8 cellular contexts compared by ENCODE assay signal in the genomic region with DNA sequence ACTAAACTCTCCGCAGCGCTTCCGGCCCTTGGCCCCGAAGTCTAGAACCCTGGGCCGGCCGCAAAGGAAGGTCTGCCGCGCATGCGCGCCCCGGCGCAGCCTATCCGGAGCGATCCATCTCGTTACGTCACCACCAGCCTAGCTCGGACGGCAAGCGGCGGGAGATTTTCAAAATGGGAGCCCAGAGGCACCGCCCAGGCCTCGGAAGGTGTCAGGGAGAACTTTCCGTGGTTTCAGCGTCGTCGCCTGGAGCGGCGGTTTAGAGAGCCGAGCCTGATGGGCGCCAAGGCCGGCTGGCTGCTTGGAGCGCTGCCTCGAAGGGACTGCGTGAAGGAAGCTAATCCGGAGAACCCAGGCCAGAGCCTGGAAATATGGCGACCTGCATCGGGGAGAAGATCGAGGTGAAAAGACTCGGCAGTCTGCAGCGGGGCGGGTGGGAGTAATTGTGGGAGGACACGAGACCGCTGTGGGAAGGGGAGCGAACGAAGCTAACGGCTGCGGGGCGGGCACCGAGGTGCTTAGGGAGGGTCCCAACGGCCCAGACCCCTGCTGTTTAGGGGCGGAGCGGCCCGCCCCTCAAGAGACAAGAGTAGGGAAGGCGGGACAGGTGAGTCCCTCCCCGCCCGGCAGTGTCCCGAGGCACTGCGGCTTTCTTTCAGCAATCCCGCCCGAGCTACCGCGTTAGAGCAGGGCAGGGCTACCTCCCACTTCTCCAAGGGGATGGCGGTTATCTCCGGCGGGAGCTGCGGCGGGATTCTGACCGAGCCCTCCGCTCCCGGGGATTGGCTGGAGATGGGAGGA. TPM values are rescaled to one million over a fixed set of nuclear protein-coding genes. Genes with fewer than 3 reads are reported as not detected.
DNase-seq lines count a peak whose midpoint lies in the region; ATAC-seq and TF ChIP-seq lines count a peak whose summit lies in the region.

PLK4 (plus strand) TSS at position 130 of the 801 bp plus-strand sequence; CDS start at position 372, 242 bp downstream.

- peaks cover 20% of the 10 kb centered on the region for H3K36me3 Mint-ChIP-seq in activated CD4-positive, alpha-beta T cell treated with anti-CD3 and anti-CD28 coated beads, Interleukin-2, amount 10 ng/mL, durations not matched to agents 24 days and 14 days (ENCODE audit: low read depth)

- H3K27me3 ChIP-seq in layer of hippocampus (ENCODE audit: control insufficient read depth, insufficient read depth, low read length): no peaks in the 10 kb centered on the region

- intact Hi-C loops in activated CD4-positive, alpha-beta T cell treated with anti-CD3 and anti-CD28 coated beads, Interleukin-2, amount 10 ng/mL, durations not matched to agents 24 days and 14 days (cut with micrococcal nuclease): loop anchor here (1.0 to 2.0 kb wide), 7 partner anchors 11 to 1212 kb away; partner anchors contain the start of genes ABHD18, HSPA4L, LARP1B and MFSD8

- peak within 1 kb of the TSS; percentile 93 for H3K27ac Mint-ChIP-seq in activated CD4-positive, alpha-beta T cell treated with anti-CD3 and anti-CD28 coated beads, Interleukin-2, amount 10 ng/mL, durations not matched to agents 24 days and 14 days

- DNase-seq in NCI-H69 (lab: John Stamatoyannopoulos, UW): peak; percentile 95
- DNase-seq in activated CD4-positive, alpha-beta T cell treated with anti-CD3 and anti-CD28 coated beads, Interleukin-2, amount 10 ng/mL, durations not matched to agents 24 days and 14 days: peak; percentile 99
- peak; percentile 23 for DNase-seq in cortex of kidney (lab: John Stamatoyannopoulos, UW)
- peak; percentile 78 to 91 (median 90) for DNase-seq in stimulated activated CD4-positive, alpha-beta T cell treated with anti-CD3 and anti-CD28 coated beads, Interleukin-1b, Interleukin-23, amount 100 ng/mL, for 24 hours (ENCODE audit: low read depth in 4 of 4, low spot score in 1 of 4)

- H3K27me3 Mint-ChIP-seq in activated CD4-positive, alpha-beta T cell treated with anti-CD3 and anti-CD28 coated beads, Interleukin-2, amount 10 ng/mL, durations not matched to agents 24 days and 14 days: peaks cover 2% of the 10 kb centered on the region

- TF ChIP-seq CTCF in C4-2B (conservative IDR thresholded peaks at IDR 0.05): no peak

- H3K9me3 Mint-ChIP-seq in activated CD4-positive, alpha-beta T cell treated with anti-CD3 and anti-CD28 coated beads, Interleukin-2, amount 10 ng/mL, durations not matched to agents 24 days and 14 days: no peaks in the 10 kb centered on the region

- H3K4me3 Mint-ChIP-seq in activated CD4-positive, alpha-beta T cell treated with anti-CD3 and anti-CD28 coated beads, Interleukin-2, amount 10 ng/mL, durations not matched to agents 24 days and 14 days: peak within 1 kb of the TSS; percentile 97

- ATAC-seq in GM19372 (IDR thresholded peaks at IDR 0.05; ENCODE audit: low read depth, unreplicated experiment): peak; percentile 89
- ATAC-seq in HG03521 (IDR thresholded peaks at IDR 0.05; ENCODE audit: unreplicated experiment): peak; percentile 91

- H3K4me1 Mint-ChIP-seq in activated CD4-positive, alpha-beta T cell treated with anti-CD3 and anti-CD28 coated beads, Interleukin-2, amount 10 ng/mL, durations not matched to agents 24 days and 14 days: peaks cover 25% of the 10 kb centered on the region

- peak within 1 kb of the TSS; percentile 91 for H3K27ac ChIP-seq in C4-2B
- peak within 1 kb of the TSS; percentile 27 for H3K27ac ChIP-seq in layer of hippocampus (ENCODE audit: low read depth, low read length)

RNA-seq across cellular contexts. Expression of gene PLK4, which starts in this region (rescaled TPM):
- total RNA-seq in activated CD4-positive, alpha-beta T cell treated with anti-CD3 and anti-CD28 coated beads, Interleukin-2, amount 10 ng/mL, durations not matched to agents 24 days and 14 days: 44.5 and 44.7 TPM in 2 replicates

Comparison
In these comparisons a context has a peak if more than half of its experiments do, and no peak if none do; other contexts are left out.
1. Peak in every context shown above with its lines: DNase-seq, ATAC-seq and H3K27ac ChIP-seq.
2. DNase-seq: peak in every context shown above with its lines; median percentile 99 in activated CD4-positive, alpha-beta T cell treated with anti-CD3 and anti-CD28 coated beads, Interleukin-2, amount 10 ng/mL, durations not matched to agents 24 days and 14 days; 95 in NCI-H69; 90 in stimulated activated CD4-positive, alpha-beta T cell treated with anti-CD3 and anti-CD28 coated beads, Interleukin-1b, Interleukin-23, amount 100 ng/mL, for 24 hours; 23 in cortex of kidney.